In the genomic region with DNA sequence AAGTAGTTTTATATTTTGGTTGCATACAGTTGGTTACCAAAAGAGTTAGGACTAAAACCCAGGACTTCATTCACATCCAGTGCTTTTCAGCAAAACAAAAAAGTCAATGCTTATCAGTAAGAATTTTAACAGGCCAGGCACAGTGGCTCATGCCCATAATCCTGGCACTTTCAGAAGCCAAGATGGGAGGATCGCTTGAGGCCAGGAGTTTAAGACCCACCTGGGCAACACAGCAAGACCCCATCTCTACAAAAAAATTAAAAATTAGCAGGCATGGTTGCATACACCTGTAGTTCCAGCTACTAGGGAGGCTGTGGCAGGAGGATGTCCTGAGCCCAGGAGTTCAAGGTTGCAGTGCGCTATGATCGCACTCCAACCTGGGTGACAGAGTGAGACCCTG, we compare ENCODE assay signal across 24 cellular contexts.
"Had no signal": no experiment of that assay in that cellular context is flagged by ENCODE, and none has a peak within 500 bp of the region (broad histone marks: within the 10 kb centered on the region; RNA-seq: fewer than 3 reads in every experiment).

No MANE protein-coding gene starts in this region.

- H2AFZ ChIP-seq: hepatocyte had no signal

- H3K79me2 ChIP-seq: hepatocyte had no signal

- H3K4me3 Mint-ChIP-seq: dendritic cell treated with granulocyte-macrophage colony-stimulating factor and Interleukin-4, amounts not matched to agents 40 ng/mL and 50 ng/mL, for 4 days; endodermal cell; memory B cell; mesothelial cell of epicardium; naive B cell had no signal

- H3K9me3 ChIP-seq: colonic mucosa, mucosa of descending colon had no signal

- H3K4me3 ChIP-seq: colonic mucosa, esophagus muscularis mucosa, gastroesophageal sphincter, heart left ventricle, hepatocyte, left lung, lower lobe of right lung, mucosa of descending colon had no signal

- ATAC-seq: foreskin keratinocyte, gastroesophageal sphincter, heart left ventricle, left cardiac atrium, left lung, left ventricle myocardium superior, lower lobe of right lung, mucosa of descending colon had no signal

- H3K36me3 ChIP-seq: colonic mucosa, esophagus muscularis mucosa, heart left ventricle, left lung, lower lobe of right lung had no signal

- H3K4me2 ChIP-seq: hepatocyte had no signal

- DNase-seq: colonic mucosa; cortex of kidney; effector CD8-positive, alpha-beta T cell; endodermal cell; heart left ventricle; hypothalamus; islet precursor cell; kidney; left cardiac atrium; left lung; left ventricle myocardium superior; lower lobe of right lung; mucosa of descending colon; naive B cell had no signal

- H3K9me3 Mint-ChIP-seq: effector memory CD8-positive, alpha-beta T cell; immature natural killer cell had no signal

- H3K27me3 ChIP-seq: colonic mucosa, esophagus muscularis mucosa, foreskin keratinocyte, gastroesophageal sphincter, heart left ventricle, hepatocyte, left lung had no signal

- H3K27ac ChIP-seq: colonic mucosa, epithelial cell of prostate, esophagus muscularis mucosa, foreskin keratinocyte, gastroesophageal sphincter, heart left ventricle, hepatocyte, left lung, lower lobe of right lung had no signal

- H3K4me1 Mint-ChIP-seq: endodermal cell had no signal

- H3K27ac Mint-ChIP-seq: dendritic cell treated with granulocyte-macrophage colony-stimulating factor and Interleukin-4, amounts not matched to agents 40 ng/mL and 50 ng/mL, for 4 days; endodermal cell had no signal

- H3K4me1 ChIP-seq: colonic mucosa, left lung had no signal

- H3K27me3 Mint-ChIP-seq: dendritic cell treated with granulocyte-macrophage colony-stimulating factor and Interleukin-4, amounts not matched to agents 40 ng/mL and 50 ng/mL, for 4 days; effector memory CD8-positive, alpha-beta T cell; memory B cell; naive B cell had no signal
